ENCODE assay signal across 1 cellular context in the genomic region with DNA sequence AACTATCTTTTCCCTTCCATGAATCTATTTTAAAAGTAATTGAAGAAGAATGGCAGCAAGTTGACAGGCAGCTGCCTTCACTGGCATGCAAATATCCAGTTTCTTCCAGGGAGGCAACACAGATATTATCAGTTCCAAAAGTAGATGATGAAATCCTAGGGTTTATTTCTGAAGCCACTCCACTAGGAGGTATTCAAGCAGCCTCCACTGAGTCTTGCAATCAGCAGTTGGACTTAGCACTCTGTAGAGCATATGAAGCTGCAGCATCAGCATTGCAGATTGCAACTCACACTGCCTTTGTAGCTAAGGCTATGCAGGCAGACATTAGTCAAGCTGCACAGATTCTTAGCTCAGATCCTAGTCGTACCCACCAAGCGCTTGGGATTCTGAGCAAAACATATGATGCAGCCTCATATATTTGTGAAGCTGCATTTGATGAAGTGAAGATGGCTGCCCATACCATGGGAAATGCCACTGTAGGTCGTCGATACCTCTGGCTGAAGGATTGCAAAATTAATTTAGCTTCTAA.
TF ChIP-seq lines count a peak whose summit lies in the region.

No MANE protein-coding gene starts in this region.

TF ChIP-seq in K562, 482 proteins besides CTCF, POLR2A, EP300 and RAD21 (continued from another document and continues in another):
- TF ChIP-seq, protein P1, sequence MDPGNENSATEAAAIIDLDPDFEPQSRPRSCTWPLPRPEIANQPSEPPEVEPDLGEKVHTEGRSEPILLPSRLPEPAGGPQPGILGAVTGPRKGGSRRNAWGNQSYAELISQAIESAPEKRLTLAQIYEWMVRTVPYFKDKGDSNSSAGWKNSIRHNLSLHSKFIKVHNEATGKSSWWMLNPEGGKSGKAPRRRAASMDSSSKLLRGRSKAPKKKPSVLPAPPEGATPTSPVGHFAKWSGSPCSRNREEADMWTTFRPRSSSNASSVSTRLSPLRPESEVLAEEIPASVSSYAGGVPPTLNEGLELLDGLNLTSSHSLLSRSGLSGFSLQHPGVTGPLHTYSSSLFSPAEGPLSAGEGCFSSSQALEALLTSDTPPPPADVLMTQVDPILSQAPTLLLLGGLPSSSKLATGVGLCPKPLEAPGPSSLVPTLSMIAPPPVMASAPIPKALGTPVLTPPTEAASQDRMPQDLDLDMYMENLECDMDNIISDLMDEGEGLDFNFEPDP (CRISPR knock-in tag; IDR thresholded peaks at IDR 0.05) = no peak
- TF ChIP-seq ARID2 (IDR thresholded peaks at IDR 0.05) (no peak), ZNF589 (CRISPR knock-in tag; IDR thresholded peaks at IDR 0.05; ENCODE audit: low read depth) (no peak), KDM5B (IDR thresholded peaks at IDR 0.05; ENCODE audit: insufficient replicate concordance, low read depth, low read length) (no peak), ZNF274 (IDR thresholded peaks at IDR 0.05; ENCODE audit: borderline replicate concordance, low read depth, low read length) (no peak), NCOA2 (IDR thresholded peaks at IDR 0.05; ENCODE audit: partially characterized antibody in 2 of 2) (no peak), JUNB (CRISPR knock-in tag; conservative IDR thresholded peaks at IDR 0.05) (no peak), PHB2 (IDR thresholded peaks at IDR 0.05; ENCODE audit: low read depth) (no peak), ARID1B (IDR thresholded peaks at IDR 0.05) (peak; percentile 24; the same call in 1 of the 2 replicates), C11orf30 (IDR thresholded peaks at IDR 0.05; ENCODE audit: low read depth) (peak; percentile 40; the same call in 1 of the 2 replicates), SMAD3 (CRISPR knock-in tag; conservative IDR thresholded peaks at IDR 0.05) (no peak), TEAD4 (IDR thresholded peaks at IDR 0.05; ENCODE audit: low read length) (no peak), TEAD4 (CRISPR knock-in tag; IDR thresholded peaks at IDR 0.05; ENCODE audit: borderline replicate concordance) (no peak), MAFK (IDR thresholded peaks at IDR 0.05; ENCODE audit: low read length) (no peak), ZNF143 (CRISPR knock-in tag; IDR thresholded peaks at IDR 0.05) (no peak), EP400 (IDR thresholded peaks at IDR 0.05) (peak; percentile 38), ZNF212 (CRISPR knock-in tag; IDR thresholded peaks at IDR 0.05) (no peak), SMAD4 (CRISPR knock-in tag; conservative IDR thresholded peaks at IDR 0.05) (peak; percentile 82), RBFOX2 (IDR thresholded peaks at IDR 0.05; ENCODE audit: low read depth, low read length) (0 out of 2 replicates have a peak, but pooled peaks have one; percentile 9), RCOR1 (IDR thresholded peaks at IDR 0.05; ENCODE audit: borderline replicate concordance in 1 of 2, low read depth in 2 of 2, low read length in 2 of 2) (peak in 1 of 2 experiments; percentile 46; a peak in 1 of 4 replicates), ZNF707 (CRISPR knock-in tag; conservative IDR thresholded peaks at IDR 0.05) (no peak), POLR2AphosphoS5 (IDR thresholded peaks at IDR 0.05; ENCODE audit: control insufficient read depth, insufficient read depth, low read depth, low read length) (no peak), TBP (optimal IDR thresholded peaks at IDR 0.05; ENCODE audit: low read depth, low read length) (no peak), RBM15 (IDR thresholded peaks at IDR 0.05; ENCODE audit: insufficient read depth, low read length) (no peak), NFE2L1 (tag; IDR thresholded peaks at IDR 0.05; ENCODE audit: borderline replicate concordance, low read depth) (no peak), MAFG (tag; conservative IDR thresholded peaks at IDR 0.05) (no peak), TCF3 (CRISPR knock-in tag; IDR thresholded peaks at IDR 0.05) (no peak), KDM4B (IDR thresholded peaks at IDR 0.05; ENCODE audit: borderline replicate concordance in 2 of 2, low read depth in 1 of 2) (no peak), ZNF75A (CRISPR knock-in tag; IDR thresholded peaks at IDR 0.05) (no peak), BRD9 (IDR thresholded peaks at IDR 0.05; ENCODE audit: low read depth, partially characterized antibody) (no peak), CAMTA2 (CRISPR knock-in tag; conservative IDR thresholded peaks at IDR 0.05) (no peak), SLC30A9 (CRISPR knock-in tag; IDR thresholded peaks at IDR 0.05) (no peak), CCNT2 (IDR thresholded peaks at IDR 0.05; ENCODE audit: borderline replicate concordance, extremely low read depth, insufficient read length, low read depth, low read length) (no peak), RBM17 (IDR thresholded peaks at IDR 0.05; ENCODE audit: borderline replicate concordance, low read depth, low read length) (no peak), SRSF3 (IDR thresholded peaks at IDR 0.05; ENCODE audit: insufficient read depth, low read length) (no peak), PYGO2 (tag; IDR thresholded peaks at IDR 0.05) (no peak), FOS (IDR thresholded peaks at IDR 0.05; ENCODE audit: extremely low read depth, insufficient read length) (no peak), TSC22D4 (tag; IDR thresholded peaks at IDR 0.05) (no peak)
- TF ChIP-seq, protein P2, sequence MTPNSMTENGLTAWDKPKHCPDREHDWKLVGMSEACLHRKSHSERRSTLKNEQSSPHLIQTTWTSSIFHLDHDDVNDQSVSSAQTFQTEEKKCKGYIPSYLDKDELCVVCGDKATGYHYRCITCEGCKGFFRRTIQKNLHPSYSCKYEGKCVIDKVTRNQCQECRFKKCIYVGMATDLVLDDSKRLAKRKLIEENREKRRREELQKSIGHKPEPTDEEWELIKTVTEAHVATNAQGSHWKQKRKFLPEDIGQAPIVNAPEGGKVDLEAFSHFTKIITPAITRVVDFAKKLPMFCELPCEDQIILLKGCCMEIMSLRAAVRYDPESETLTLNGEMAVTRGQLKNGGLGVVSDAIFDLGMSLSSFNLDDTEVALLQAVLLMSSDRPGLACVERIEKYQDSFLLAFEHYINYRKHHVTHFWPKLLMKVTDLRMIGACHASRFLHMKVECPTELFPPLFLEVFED (CRISPR knock-in tag; conservative IDR thresholded peaks at IDR 0.05) = no peak
- TF ChIP-seq, protein P3, sequence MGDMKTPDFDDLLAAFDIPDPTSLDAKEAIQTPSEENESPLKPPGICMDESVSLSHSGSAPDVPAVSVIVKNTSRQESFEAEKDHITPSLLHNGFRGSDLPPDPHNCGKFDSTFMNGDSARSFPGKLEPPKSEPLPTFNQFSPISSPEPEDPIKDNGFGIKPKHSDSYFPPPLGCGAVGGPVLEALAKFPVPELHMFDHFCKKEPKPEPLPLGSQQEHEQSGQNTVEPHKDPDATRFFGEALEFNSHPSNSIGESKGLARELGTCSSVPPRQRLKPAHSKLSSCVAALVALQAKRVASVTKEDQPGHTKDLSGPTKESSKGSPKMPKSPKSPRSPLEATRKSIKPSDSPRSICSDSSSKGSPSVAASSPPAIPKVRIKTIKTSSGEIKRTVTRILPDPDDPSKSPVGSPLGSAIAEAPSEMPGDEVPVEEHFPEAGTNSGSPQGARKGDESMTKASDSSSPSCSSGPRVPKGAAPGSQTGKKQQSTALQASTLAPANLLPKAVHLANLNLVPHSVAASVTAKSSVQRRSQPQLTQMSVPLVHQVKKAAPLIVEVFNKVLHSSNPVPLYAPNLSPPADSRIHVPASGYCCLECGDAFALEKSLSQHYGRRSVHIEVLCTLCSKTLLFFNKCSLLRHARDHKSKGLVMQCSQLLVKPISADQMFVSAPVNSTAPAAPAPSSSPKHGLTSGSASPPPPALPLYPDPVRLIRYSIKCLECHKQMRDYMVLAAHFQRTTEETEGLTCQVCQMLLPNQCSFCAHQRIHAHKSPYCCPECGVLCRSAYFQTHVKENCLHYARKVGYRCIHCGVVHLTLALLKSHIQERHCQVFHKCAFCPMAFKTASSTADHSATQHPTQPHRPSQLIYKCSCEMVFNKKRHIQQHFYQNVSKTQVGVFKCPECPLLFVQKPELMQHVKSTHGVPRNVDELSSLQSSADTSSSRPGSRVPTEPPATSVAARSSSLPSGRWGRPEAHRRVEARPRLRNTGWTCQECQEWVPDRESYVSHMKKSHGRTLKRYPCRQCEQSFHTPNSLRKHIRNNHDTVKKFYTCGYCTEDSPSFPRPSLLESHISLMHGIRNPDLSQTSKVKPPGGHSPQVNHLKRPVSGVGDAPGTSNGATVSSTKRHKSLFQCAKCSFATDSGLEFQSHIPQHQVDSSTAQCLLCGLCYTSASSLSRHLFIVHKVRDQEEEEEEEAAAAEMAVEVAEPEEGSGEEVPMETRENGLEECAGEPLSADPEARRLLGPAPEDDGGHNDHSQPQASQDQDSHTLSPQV (IDR thresholded peaks at IDR 0.05) = peak; percentile 29; the same call in 1 of the 2 replicates
- TF ChIP-seq, protein P4, sequence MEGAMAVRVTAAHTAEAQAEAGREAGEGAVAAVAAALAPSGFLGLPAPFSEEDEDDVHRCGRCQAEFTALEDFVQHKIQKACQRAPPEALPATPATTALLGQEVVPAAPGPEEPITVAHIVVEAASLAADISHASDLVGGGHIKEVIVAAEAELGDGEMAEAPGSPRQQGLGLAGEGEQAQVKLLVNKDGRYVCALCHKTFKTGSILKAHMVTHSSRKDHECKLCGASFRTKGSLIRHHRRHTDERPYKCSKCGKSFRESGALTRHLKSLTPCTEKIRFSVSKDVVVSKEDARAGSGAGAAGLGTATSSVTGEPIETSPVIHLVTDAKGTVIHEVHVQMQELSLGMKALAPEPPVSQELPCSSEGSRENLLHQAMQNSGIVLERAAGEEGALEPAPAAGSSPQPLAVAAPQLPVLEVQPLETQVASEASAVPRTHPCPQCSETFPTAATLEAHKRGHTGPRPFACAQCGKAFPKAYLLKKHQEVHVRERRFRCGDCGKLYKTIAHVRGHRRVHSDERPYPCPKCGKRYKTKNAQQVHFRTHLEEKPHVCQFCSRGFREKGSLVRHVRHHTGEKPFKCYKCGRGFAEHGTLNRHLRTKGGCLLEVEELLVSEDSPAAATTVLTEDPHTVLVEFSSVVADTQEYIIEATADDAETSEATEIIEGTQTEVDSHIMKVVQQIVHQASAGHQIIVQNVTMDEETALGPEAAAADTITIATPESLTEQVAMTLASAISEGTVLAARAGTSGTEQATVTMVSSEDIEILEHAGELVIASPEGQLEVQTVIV (CRISPR knock-in tag; IDR thresholded peaks at IDR 0.05; ENCODE audit: borderline replicate concordance) = no peak
- TF ChIP-seq, protein P5, sequence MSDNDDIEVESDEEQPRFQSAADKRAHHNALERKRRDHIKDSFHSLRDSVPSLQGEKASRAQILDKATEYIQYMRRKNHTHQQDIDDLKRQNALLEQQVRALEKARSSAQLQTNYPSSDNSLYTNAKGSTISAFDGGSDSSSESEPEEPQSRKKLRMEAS (CRISPR knock-in tag; IDR thresholded peaks at IDR 0.05) = no peak
- TF ChIP-seq, protein P6, sequence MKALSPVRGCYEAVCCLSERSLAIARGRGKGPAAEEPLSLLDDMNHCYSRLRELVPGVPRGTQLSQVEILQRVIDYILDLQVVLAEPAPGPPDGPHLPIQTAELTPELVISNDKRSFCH (CRISPR knock-in tag; IDR thresholded peaks at IDR 0.05) = no peak
- TF ChIP-seq, protein P6 (tag; IDR thresholded peaks at IDR 0.05) = peak; percentile 61; the same call in 1 of the 2 replicates
- TF ChIP-seq, protein P7, sequence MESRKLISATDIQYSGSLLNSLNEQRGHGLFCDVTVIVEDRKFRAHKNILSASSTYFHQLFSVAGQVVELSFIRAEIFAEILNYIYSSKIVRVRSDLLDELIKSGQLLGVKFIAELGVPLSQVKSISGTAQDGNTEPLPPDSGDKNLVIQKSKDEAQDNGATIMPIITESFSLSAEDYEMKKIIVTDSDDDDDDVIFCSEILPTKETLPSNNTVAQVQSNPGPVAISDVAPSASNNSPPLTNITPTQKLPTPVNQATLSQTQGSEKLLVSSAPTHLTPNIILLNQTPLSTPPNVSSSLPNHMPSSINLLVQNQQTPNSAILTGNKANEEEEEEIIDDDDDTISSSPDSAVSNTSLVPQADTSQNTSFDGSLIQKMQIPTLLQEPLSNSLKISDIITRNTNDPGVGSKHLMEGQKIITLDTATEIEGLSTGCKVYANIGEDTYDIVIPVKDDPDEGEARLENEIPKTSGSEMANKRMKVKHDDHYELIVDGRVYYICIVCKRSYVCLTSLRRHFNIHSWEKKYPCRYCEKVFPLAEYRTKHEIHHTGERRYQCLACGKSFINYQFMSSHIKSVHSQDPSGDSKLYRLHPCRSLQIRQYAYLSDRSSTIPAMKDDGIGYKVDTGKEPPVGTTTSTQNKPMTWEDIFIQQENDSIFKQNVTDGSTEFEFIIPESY (CRISPR knock-in tag; IDR thresholded peaks at IDR 0.05) = no peak
- TF ChIP-seq, protein P8, sequence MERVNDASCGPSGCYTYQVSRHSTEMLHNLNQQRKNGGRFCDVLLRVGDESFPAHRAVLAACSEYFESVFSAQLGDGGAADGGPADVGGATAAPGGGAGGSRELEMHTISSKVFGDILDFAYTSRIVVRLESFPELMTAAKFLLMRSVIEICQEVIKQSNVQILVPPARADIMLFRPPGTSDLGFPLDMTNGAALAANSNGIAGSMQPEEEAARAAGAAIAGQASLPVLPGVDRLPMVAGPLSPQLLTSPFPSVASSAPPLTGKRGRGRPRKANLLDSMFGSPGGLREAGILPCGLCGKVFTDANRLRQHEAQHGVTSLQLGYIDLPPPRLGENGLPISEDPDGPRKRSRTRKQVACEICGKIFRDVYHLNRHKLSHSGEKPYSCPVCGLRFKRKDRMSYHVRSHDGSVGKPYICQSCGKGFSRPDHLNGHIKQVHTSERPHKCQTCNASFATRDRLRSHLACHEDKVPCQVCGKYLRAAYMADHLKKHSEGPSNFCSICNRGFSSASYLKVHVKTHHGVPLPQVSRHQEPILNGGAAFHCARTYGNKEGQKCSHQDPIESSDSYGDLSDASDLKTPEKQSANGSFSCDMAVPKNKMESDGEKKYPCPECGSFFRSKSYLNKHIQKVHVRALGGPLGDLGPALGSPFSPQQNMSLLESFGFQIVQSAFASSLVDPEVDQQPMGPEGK (CRISPR knock-in tag; IDR thresholded peaks at IDR 0.05; ENCODE audit: borderline replicate concordance) = no peak
- TF ChIP-seq, protein P9, sequence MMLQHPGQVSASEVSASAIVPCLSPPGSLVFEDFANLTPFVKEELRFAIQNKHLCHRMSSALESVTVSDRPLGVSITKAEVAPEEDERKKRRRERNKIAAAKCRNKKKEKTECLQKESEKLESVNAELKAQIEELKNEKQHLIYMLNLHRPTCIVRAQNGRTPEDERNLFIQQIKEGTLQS (IDR thresholded peaks at IDR 0.05) = peak; percentile 93
- TF ChIP-seq, protein P9 (CRISPR knock-in tag; conservative IDR thresholded peaks at IDR 0.05) = no peak
- TF ChIP-seq, protein P10, sequence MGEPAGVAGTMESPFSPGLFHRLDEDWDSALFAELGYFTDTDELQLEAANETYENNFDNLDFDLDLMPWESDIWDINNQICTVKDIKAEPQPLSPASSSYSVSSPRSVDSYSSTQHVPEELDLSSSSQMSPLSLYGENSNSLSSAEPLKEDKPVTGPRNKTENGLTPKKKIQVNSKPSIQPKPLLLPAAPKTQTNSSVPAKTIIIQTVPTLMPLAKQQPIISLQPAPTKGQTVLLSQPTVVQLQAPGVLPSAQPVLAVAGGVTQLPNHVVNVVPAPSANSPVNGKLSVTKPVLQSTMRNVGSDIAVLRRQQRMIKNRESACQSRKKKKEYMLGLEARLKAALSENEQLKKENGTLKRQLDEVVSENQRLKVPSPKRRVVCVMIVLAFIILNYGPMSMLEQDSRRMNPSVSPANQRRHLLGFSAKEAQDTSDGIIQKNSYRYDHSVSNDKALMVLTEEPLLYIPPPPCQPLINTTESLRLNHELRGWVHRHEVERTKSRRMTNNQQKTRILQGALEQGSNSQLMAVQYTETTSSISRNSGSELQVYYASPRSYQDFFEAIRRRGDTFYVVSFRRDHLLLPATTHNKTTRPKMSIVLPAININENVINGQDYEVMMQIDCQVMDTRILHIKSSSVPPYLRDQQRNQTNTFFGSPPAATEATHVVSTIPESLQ (CRISPR knock-in tag; IDR thresholded peaks at IDR 0.05) = no peak
